Comparison of ENCODE assay signal across 24 cellular contexts in genomic region chr9:75824816-75825568, GRCh38.
DNase-seq lines count a peak whose midpoint lies in the region; ATAC-seq, FAIRE-seq and TF ChIP-seq lines count a peak whose summit lies in the region.
"Had no signal": no experiment of that assay in that cellular context is flagged by ENCODE, and none has a peak within 500 bp of the region (broad histone marks: within the 10 kb centered on the region; RNA-seq: fewer than 3 reads in every experiment).

No MANE protein-coding gene starts in this region.

- no peaks in the 10 kb centered on the region for H3K79me2 ChIP-seq in endothelial cell of umbilical vein (ENCODE audit: control insufficient read depth, insufficient read depth, low read length)

- DNase-seq in left ventricle myocardium superior (no peak), Right ventricle myocardium inferior (ENCODE audit: missing footprints) (no peak), endothelial cell of umbilical vein (ENCODE audit: low read depth, low spot score) (peak; percentile 12), thoracic aorta (ENCODE audit: low spot score) (no peak), iPS-NIHi7 (ENCODE audit: extremely low spot score) (no peak), ecto neural progenitor cell (ENCODE audit: low spot score) (no peak), AG20443 (ENCODE audit: low spot score) (no peak)
- DNase-seq: BE2C; Caco-2; CD4-positive, alpha-beta T cell; DMS 273 treated with DMSO at 0.1 percent for 48 hours; DMS79 treated with DMSO at 0.1 percent for 48 hours; H9; NCI-H1092; NCI-H1436; NCI-H187 treated with DMSO at 0.1 percent for 48 hours; NCI-H2107; NCI-H748 treated with DMSO at 0.1 percent for 48 hours had no signal

- H3K4me3 ChIP-seq in endothelial cell of umbilical vein (replicated peaks in 1 of 3; ENCODE audit: insufficient read depth in 1 of 3, low read depth in 1 of 3, low read length in 3 of 3), result no peak overlapping the region
- H3K4me3 ChIP-seq in thoracic aorta, result no peak overlapping the region
- H3K4me3 ChIP-seq: A549, K562 had no signal

- no peak overlapping the region for H2AFZ ChIP-seq in endothelial cell of umbilical vein (ENCODE audit: low read depth, low read length)

- H3K9ac ChIP-seq in endothelial cell of umbilical vein (replicated peaks; ENCODE audit: extremely low read depth, insufficient read depth, low read length), result no peak overlapping the region

- dilution Hi-C loops in endothelial cell of umbilical vein (cut with MboI; ENCODE audit: extremely low pct_ligation_motif_present, low sequenced_read_pairs), result no loop called here

- H4K20me1 ChIP-seq in endothelial cell of umbilical vein (replicated peaks; ENCODE audit: control insufficient read depth, extremely low read depth, insufficient read depth, low read length), result no peaks in the 10 kb centered on the region

- no peak overlapping the region for H3K4me2 ChIP-seq in endothelial cell of umbilical vein (ENCODE audit: insufficient read depth, low read length)
- H3K4me2 ChIP-seq: A549 had no signal

- CTCF ChIA-PET in endothelial cell of umbilical vein (lab: Charles Lee), result interaction anchor here (1.0 kb wide), 1 partner anchor 41 kb away, joined by 3 read pairs; no protein-coding TSS in a partner anchor

- H3K9me1 ChIP-seq in endothelial cell of umbilical vein (replicated peaks; ENCODE audit: control insufficient read depth, extremely low read depth, insufficient read depth, low read length), result no peaks in the 10 kb centered on the region

- TF ChIP-seq POLR2A in endothelial cell of umbilical vein (IDR thresholded peaks at IDR 0.05; ENCODE audit: low read depth, low read length), result no peak

- TF ChIP-seq CTCF in endothelial cell of umbilical vein (IDR thresholded peaks at IDR 0.05; ENCODE audit: extremely low read depth in 1 of 2, insufficient read depth in 1 of 2, low read depth in 1 of 2, low read length in 2 of 2), result no peak
- TF ChIP-seq CTCF in thoracic aorta (IDR thresholded peaks at IDR 0.05), result no peak

- H3K27me3 ChIP-seq in endothelial cell of umbilical vein (ENCODE audit: control insufficient read depth in 2 of 2, insufficient read depth in 2 of 2, low read length in 2 of 2) (no peaks in the 10 kb centered on the region), thoracic aorta (replicated peaks; ENCODE audit: insufficient read depth) (no peaks in the 10 kb centered on the region)
- H3K27me3 ChIP-seq: BE2C had no signal

- POLR2A ChIA-PET in endothelial cell of umbilical vein (lab: Charles Lee), result no interaction called here

- H3K9me3 ChIP-seq in endothelial cell of umbilical vein (replicated peaks; ENCODE audit: control insufficient read depth, insufficient read depth, low read length), result no peaks in the 10 kb centered on the region
- H3K9me3 ChIP-seq in thoracic aorta, result no peaks in the 10 kb centered on the region
- H3K9me3 ChIP-seq: A549, BE2C, Caco-2 had no signal

- BruUV-seq in endothelial cell of umbilical vein (replicated peaks; lab: Mats Ljungman, UMichigan), result no TSS peak

- no peak for FAIRE-seq in endothelial cell of umbilical vein (lab: Jason Lieb, UNC)
- FAIRE-seq: A549, HepG2, K562 had no signal

- H3K27ac ChIP-seq in endothelial cell of umbilical vein (ENCODE audit: insufficient read depth, low read depth, low read length) (no peak overlapping the region), thoracic aorta (peak overlapping the region; percentile 67 to 88)
- H3K27ac ChIP-seq: A549, HL-60 had no signal

- ATAC-seq in left ventricle myocardium superior (peak; percentile 34), Right ventricle myocardium inferior (no peak), thoracic aorta (ENCODE audit: insufficient number of reproducible peaks, low FRiP score, low read depth) (no peak)
- ATAC-seq: A549, HepG2, K562, Panc1, SK-N-SH treated with all-trans-retinoic acid at 6 μM for 48 hours had no signal

- intact Hi-C loops in left ventricle myocardium superior (cut with micrococcal nuclease) (no loop called here), Right ventricle myocardium inferior (cut with DNase I) (no loop called here), endothelial cell of umbilical vein (cut with micrococcal nuclease) (no loop called here)

- H3K4me1 ChIP-seq in endothelial cell of umbilical vein (ENCODE audit: control insufficient read depth, extremely low read depth, insufficient read depth, low read length) (no peaks in the 10 kb centered on the region), thoracic aorta (ENCODE audit: control insufficient read depth in 1 of 2, low read depth in 2 of 2) (peaks cover 39 to 54% of the 10 kb centered on the region in 2 donors)
- H3K4me1 ChIP-seq: A549, BE2C, Caco-2 had no signal

- no peaks in the 10 kb centered on the region for H3K36me3 ChIP-seq in endothelial cell of umbilical vein (ENCODE audit: control insufficient read depth in 2 of 2, extremely low read depth in 1 of 2, insufficient read depth in 2 of 2, low read length in 2 of 2)
- H3K36me3 ChIP-seq in thoracic aorta, result no peaks in the 10 kb centered on the region
- H3K36me3 ChIP-seq: BE2C had no signal

TF ChIP-seq in endothelial cell of umbilical vein, 7 proteins besides CTCF, POLR2A, EP300 and RAD21:
- no peak for TF ChIP-seq MYC (IDR thresholded peaks at IDR 0.05; ENCODE audit: low read depth, low read length)
- peak; percentile 50 for TF ChIP-seq FOS (IDR thresholded peaks at IDR 0.05; ENCODE audit: borderline replicate concordance, insufficient read depth, low read length)
- no peak for TF ChIP-seq GATA2 (IDR thresholded peaks at IDR 0.05; ENCODE audit: insufficient read depth, insufficient read length, low read depth, low read length)
- TF ChIP-seq POLR2AphosphoS5 (IDR thresholded peaks at IDR 0.05; ENCODE audit: insufficient read depth, low read depth, low read length), result no peak
TF ChIP-seq in endothelial cell of umbilical vein: peak in this region for 1.
